21 cellular contexts compared by ENCODE assay signal in genomic region chr12:47892819-47893218, GRCh38. TPM values are rescaled to one million over a fixed set of nuclear protein-coding genes. Genes with fewer than 3 reads are reported as not detected.
A peak's percentile ranks its signal among the peaks of the same experiment; 100 is the strongest.
DNase-seq lines count a peak whose midpoint lies in the region; ATAC-seq and TF ChIP-seq lines count a peak whose summit lies in the region.
"Had no signal": no experiment of that assay in that cellular context is flagged by ENCODE, and none has a peak within 500 bp of the region (broad histone marks: within the 10 kb centered on the region; RNA-seq: fewer than 3 reads in every experiment).

No MANE protein-coding gene starts in this region.

- peak; percentile 59 for DNase-seq in AG08395 (ENCODE audit: low spot score)
- DNase-seq in DND-41 = no peak
- DNase-seq in breast epithelium (ENCODE audit: low spot score in 2 of 2) = no peak
- DNase-seq in lower lobe of right lung = no peak
- DNase-seq in NCI-H2227 (lab: John Stamatoyannopoulos, UW; ENCODE audit: unreplicated experiment) = no peak
- no peak for DNase-seq in islet precursor cell
- DNase-seq: activated effector memory CD4-positive, alpha-beta T cell treated with anti-CD3 and anti-CD28 coated beads, Interleukin-2, amount 50 U/mL, for 16 hours; GF-D8; left ventricle myocardium superior; NCI-H1105 treated with DMSO at 0.1 percent for 48 hours; NCI-H2171; posterior cingulate gyrus; thyroid gland had no signal

- no peak overlapping the region for H3K4me2 ChIP-seq in DND-41 (ENCODE audit: insufficient read depth, low read length)

- H3K9me3 ChIP-seq in DND-41 (ENCODE audit: insufficient read depth, low read length, severe bottlenecking) = no peaks in the 10 kb centered on the region
- no peaks in the 10 kb centered on the region for H3K9me3 ChIP-seq in breast epithelium
- no peaks in the 10 kb centered on the region for H3K9me3 ChIP-seq in lower lobe of right lung
- H3K9me3 ChIP-seq: ascending aorta, Caco-2, Peyer's patch, thyroid gland had no signal

- ATAC-seq in DND-41 (ENCODE audit: insufficient read depth, low read depth) = peak; percentile 37; the same call in 1 of the 3 replicates
- peak; percentile 54 to 57 for ATAC-seq in lower lobe of right lung
- ATAC-seq in HG03135 (IDR thresholded peaks at IDR 0.05; ENCODE audit: unreplicated experiment) = no peak
- no peak for ATAC-seq in GM18502 (IDR thresholded peaks at IDR 0.05; ENCODE audit: poor library complexity, unreplicated experiment)
- ATAC-seq: K562, left ventricle myocardium superior had no signal

- H3K27ac ChIP-seq in DND-41 (ENCODE audit: low read length) = no peak overlapping the region
- H3K27ac ChIP-seq in breast epithelium = peak overlapping the region; percentile 68 to 74
- no peak overlapping the region for H3K27ac ChIP-seq in lower lobe of right lung
- H3K27ac ChIP-seq: ascending aorta, coronary artery, thyroid gland had no signal

- no peak overlapping the region for H3K9ac ChIP-seq in DND-41 (ENCODE audit: low read depth, low read length)

- no peak overlapping the region for H3K4me3 ChIP-seq in DND-41 (ENCODE audit: low read depth in 1 of 2, low read length in 2 of 2)
- no peak overlapping the region for H3K4me3 ChIP-seq in breast epithelium
- H3K4me3 ChIP-seq in lower lobe of right lung = no peak overlapping the region
- H3K4me3 ChIP-seq: ascending aorta, coronary artery, K562, Peyer's patch, skin epidermis, thyroid gland had no signal

- no peaks in the 10 kb centered on the region for H3K36me3 ChIP-seq in DND-41 (ENCODE audit: insufficient read depth, low read length)
- H3K36me3 ChIP-seq in breast epithelium = no peaks in the 10 kb centered on the region
- H3K36me3 ChIP-seq in lower lobe of right lung = no peaks in the 10 kb centered on the region
- H3K36me3 ChIP-seq: ascending aorta, thyroid gland had no signal

- no peaks in the 10 kb centered on the region for H4K20me1 ChIP-seq in DND-41 (ENCODE audit: insufficient read depth, low read length)

- TF ChIP-seq CTCF in DND-41 (IDR thresholded peaks at IDR 0.05; ENCODE audit: borderline replicate concordance, extremely low read depth, low read length, poor library complexity, severe bottlenecking) = no peak
- no peak for TF ChIP-seq CTCF in breast epithelium (IDR thresholded peaks at IDR 0.05)
- no peak for TF ChIP-seq CTCF in lower lobe of right lung (IDR thresholded peaks at IDR 0.05)

- no peaks in the 10 kb centered on the region for H3K27me3 ChIP-seq in DND-41 (ENCODE audit: insufficient read depth, low read length, poor library complexity)
- H3K27me3 ChIP-seq in breast epithelium = no peaks in the 10 kb centered on the region
- H3K27me3 ChIP-seq in lower lobe of right lung (ENCODE audit: low read depth) = no peaks in the 10 kb centered on the region
- H3K27me3 ChIP-seq: ascending aorta, Peyer's patch, thyroid gland had no signal

- H3K79me2 ChIP-seq in DND-41 (ENCODE audit: insufficient read depth, low read length) = no peaks in the 10 kb centered on the region

- intact Hi-C loops in breast epithelium (cut with DNase I; ENCODE audit: low total_unique reads) (no loop called here), lower lobe of right lung (cut with DNase I) (no loop called here)

- H3K4me1 ChIP-seq in DND-41 (ENCODE audit: insufficient read depth, low read length) (no peaks in the 10 kb centered on the region), breast epithelium (peaks cover 4 to 19% of the 10 kb centered on the region in 2 donors), lower lobe of right lung (peaks cover 17% of the 10 kb centered on the region)
- H3K4me1 ChIP-seq: ascending aorta, Caco-2, thyroid gland had no signal

- no peak overlapping the region for H2AFZ ChIP-seq in DND-41 (ENCODE audit: low read depth, low read length)

- TF ChIP-seq POLR2A in breast epithelium (IDR thresholded peaks at IDR 0.05) = no peak

RNA-seq across cellular contexts. Expression of gene VDR, which starts 12.0 kb away (rescaled TPM):
- total RNA-seq in breast epithelium (10 to 100 TPM in 2 of 3 donors, 1 to 10 TPM in 1; 1.6 to 41.7 (median 16.1) TPM), lower lobe of right lung (24.3 TPM)

Comparison
In these comparisons a context has a peak if more than half of its experiments do, and no peak if none do; other contexts are left out.
1. ATAC-seq: peak in DND-41 (single experiment) and lower lobe of right lung (2 of 2); none in HG03135 (single experiment) and GM18502 (single experiment).
2. H3K27ac ChIP-seq: peak in breast epithelium (2 of 2); none in DND-41 (single experiment) and lower lobe of right lung (single experiment).